In genomic region chr2:41932241-41933034, GRCh38 we compare ENCODE assay signal across 11 cellular contexts.
DNase-seq lines count a peak whose midpoint lies in the region; ATAC-seq and TF ChIP-seq lines count a peak whose summit lies in the region.
"Had no signal": no experiment of that assay in that cellular context is flagged by ENCODE, and none has a peak within 500 bp of the region (broad histone marks: within the 10 kb centered on the region; RNA-seq: fewer than 3 reads in every experiment).

No MANE protein-coding gene starts in this region.

- peak overlapping the region; percentile 1; the same call in 1 of the 2 replicates for H3K9ac ChIP-seq in IMR-90 (ENCODE audit: low read depth, low read length)
- no peak overlapping the region for H3K9ac ChIP-seq in stomach smooth muscle (ENCODE audit: low read length in 2 of 2)

- H2BK20ac ChIP-seq in IMR-90 (ENCODE audit: low read depth, low read length), result peak overlapping the region; percentile 61

- ATAC-seq in IMR-90 (ENCODE audit: low read depth), result peak; percentile 42
- no peak for ATAC-seq in GM18858 (IDR thresholded peaks at IDR 0.05; ENCODE audit: unreplicated experiment)
- ATAC-seq: activated T-cell treated with anti-CD3 and anti-CD28 coated beads, Interleukin-2, amount 50 U/mL, for 72 hours had no signal

- peak; percentile 93 for DNase-seq in IMR-90
- no peak for DNase-seq in chondrocyte (ENCODE audit: low spot score)
- DNase-seq in lower leg skin (ENCODE audit: low spot score in 2 of 2), result peak; percentile 68 to 91
- DNase-seq in NCI-H1930 (lab: John Stamatoyannopoulos, UW), result no peak
- no peak for DNase-seq in posterior cingulate gyrus
- DNase-seq in GOT3 (lab: John Stamatoyannopoulos, UW), result no peak
- DNase-seq: activated T-cell treated with anti-CD3 and anti-CD28 coated beads, Interleukin-2, amount 50 U/mL, for 72 hours; NCI-H510A had no signal

- H3K27me3 Mint-ChIP-seq in chondrocyte (ENCODE audit: low read depth), result no peaks in the 10 kb centered on the region

- H4K20me1 ChIP-seq in IMR-90 (ENCODE audit: insufficient read depth, low read length), result no peaks in the 10 kb centered on the region

- H3K23ac ChIP-seq in IMR-90 (ENCODE audit: low read depth, low read length), result 0 out of 2 replicates have a peak overlapping the region, but pooled peaks have one; percentile 32

- peak overlapping the region; percentile 44; the same call in 1 of the 2 replicates for H2AK5ac ChIP-seq in IMR-90 (ENCODE audit: low read depth, low read length)

- peak overlapping the region; percentile 94 for H3K27ac Mint-ChIP-seq in chondrocyte (ENCODE audit: unreplicated experiment)
- H3K27ac Mint-ChIP-seq: activated T-cell treated with anti-CD3 and anti-CD28 coated beads, Interleukin-2, amount 50 U/mL, for 72 hours had no signal

- peaks cover 14% of the 10 kb centered on the region for H3K9me1 ChIP-seq in IMR-90 (ENCODE audit: insufficient read depth, low read length)

- no TSS peak for BruUV-seq in IMR-90 (replicated peaks; lab: Mats Ljungman, UMichigan)

- in situ Hi-C loops in IMR-90 (cut with MboI; ENCODE audit: low sequenced_read_pairs), result no loop called here

- no peaks in the 10 kb centered on the region for H3K9me3 ChIP-seq in IMR-90 (ENCODE audit: control insufficient read depth, insufficient read depth, low read length)
- no peaks in the 10 kb centered on the region for H3K9me3 ChIP-seq in stomach smooth muscle (ENCODE audit: control insufficient read depth in 2 of 2, low read length in 2 of 2)

- H4K8ac ChIP-seq in IMR-90 (ENCODE audit: low read depth in 2 of 2, low read length in 2 of 2), result peak overlapping the region; percentile 7 to 29; a peak in 2 of 4 replicates

- H2BK15ac ChIP-seq in IMR-90 (ENCODE audit: low read depth, low read length), result peak overlapping the region; percentile 57; the same call in 2 of the 3 replicates

- H3K9me3 Mint-ChIP-seq in chondrocyte (ENCODE audit: low read depth), result no peaks in the 10 kb centered on the region
- H3K9me3 Mint-ChIP-seq: activated T-cell treated with anti-CD3 and anti-CD28 coated beads, Interleukin-2, amount 50 U/mL, for 72 hours; neural crest cell had no signal

- peak overlapping the region; percentile 59 for H2AFZ ChIP-seq in IMR-90 (replicated peaks; ENCODE audit: low read length, poor library complexity)

- POLR2A ChIA-PET in IMR-90 (lab: Charles Lee; ENCODE audit: unreplicated experiment), result interaction anchor here (0.6 kb wide), 1 partner anchor 115 kb away, joined by 5 read pairs; the partner anchor contains the start of gene PKDCC

- no peak for TF ChIP-seq POLR2A in IMR-90 (IDR thresholded peaks at IDR 0.05; ENCODE audit: low read depth, low read length)
- TF ChIP-seq POLR2A in lower leg skin (IDR thresholded peaks at IDR 0.05), result no peak

- H3K4me3 ChIP-seq in IMR-90 (ENCODE audit: insufficient read depth, low read depth, low read length) (no peak overlapping the region), lower leg skin (ENCODE audit: low read depth, poor library complexity, severe bottlenecking) (no peak overlapping the region), stomach smooth muscle (ENCODE audit: low read length in 2 of 2) (peak overlapping the region in 1 of 2 donors; percentile 40)

- H3K4me2 ChIP-seq in IMR-90 (ENCODE audit: low read depth, low read length), result peak overlapping the region; percentile 18

- H3K4me3 Mint-ChIP-seq in chondrocyte (ENCODE audit: unreplicated experiment), result peak overlapping the region; percentile 59
- H3K4me3 Mint-ChIP-seq: activated T-cell treated with anti-CD3 and anti-CD28 coated beads, Interleukin-2, amount 50 U/mL, for 72 hours; neural crest cell had no signal

- peak overlapping the region; percentile 90 for H2BK120ac ChIP-seq in IMR-90 (ENCODE audit: low read depth, low read length)

- CTCF ChIA-PET in IMR-90 (lab: Yijun Ruan, JAX), result no interaction called here

- H3K79me1 ChIP-seq in IMR-90 (ENCODE audit: low read depth in 1 of 2, low read length in 2 of 2), result no peaks in the 10 kb centered on the region

- peaks cover 92% of the 10 kb centered on the region for H3K4me1 Mint-ChIP-seq in chondrocyte (ENCODE audit: low read depth)

- H3K18ac ChIP-seq in IMR-90 (ENCODE audit: low read depth, low read length), result peak overlapping the region; percentile 61

- H3K36me3 ChIP-seq in IMR-90 (ENCODE audit: control insufficient read depth, insufficient read depth, low read length) (no peaks in the 10 kb centered on the region), stomach smooth muscle (ENCODE audit: control insufficient read depth in 2 of 2, insufficient read depth in 2 of 2, low read length in 2 of 2) (no peaks in the 10 kb centered on the region)

- H3K4ac ChIP-seq in IMR-90 (ENCODE audit: low read depth, low read length), result peak overlapping the region; percentile 49

- WGBS in IMR-90 (ENCODE audit: extremely low coverage in 2 of 2, insufficient read length in 1 of 2), 2 experiments, result no CpG with 5 or more reads among the region's 17 CpGs
- WGBS in lower leg skin, 2 donors, result 35 to 62% methylated on average over 17 of the region's 17 CpGs

- H3K4me1 ChIP-seq in IMR-90 (ENCODE audit: control insufficient read depth, insufficient read depth, low read length), result peaks cover 32% of the 10 kb centered on the region
- H3K4me1 ChIP-seq in stomach smooth muscle (ENCODE audit: control insufficient read depth, insufficient read depth, low read length), result peaks cover 34% of the 10 kb centered on the region

- H2BK5ac ChIP-seq in IMR-90 (ENCODE audit: low read depth, low read length, poor library complexity, severe bottlenecking), result no peak overlapping the region

- no peak overlapping the region for H3K56ac ChIP-seq in IMR-90 (ENCODE audit: extremely low read depth, insufficient read depth, low read length)

- peak; percentile 32 for TF ChIP-seq RAD21 in IMR-90 (IDR thresholded peaks at IDR 0.05; ENCODE audit: low read length)

- H3K27ac ChIP-seq in IMR-90 (ENCODE audit: insufficient read depth, low read length) (peak overlapping the region; percentile 79; the same call in 1 of the 2 replicates), stomach smooth muscle (ENCODE audit: low read length) (peak overlapping the region; percentile 37)

- H3K36me3 Mint-ChIP-seq in chondrocyte (ENCODE audit: low read depth), result no peaks in the 10 kb centered on the region

- H2AK9ac ChIP-seq in IMR-90 (replicated peaks; ENCODE audit: low read depth, low read length, poor library complexity), result peak overlapping the region; percentile 12

- H4K91ac ChIP-seq in IMR-90 (ENCODE audit: insufficient read depth, low read depth, low read length), result peak overlapping the region; percentile 36

- TF ChIP-seq CTCF in IMR-90 (conservative IDR thresholded peaks at IDR 0.05; ENCODE audit: low read depth, low read length) (0 out of 2 replicates have a peak, but pooled peaks have one; percentile 16), chondrocyte (IDR thresholded peaks at IDR 0.05) (no peak), lower leg skin (IDR thresholded peaks at IDR 0.05) (no peak)

- H3K14ac ChIP-seq in IMR-90 (replicated peaks; ENCODE audit: low read depth, low read length), result peak overlapping the region; percentile 10; the same call in 1 of the 2 replicates

- no peaks in the 10 kb centered on the region for H3K27me3 ChIP-seq in IMR-90 (ENCODE audit: control insufficient read depth, insufficient read depth, low read length)
- no peaks in the 10 kb centered on the region for H3K27me3 ChIP-seq in stomach smooth muscle (ENCODE audit: control insufficient read depth in 1 of 2, insufficient read depth in 2 of 2, low read length in 2 of 2)

- dilution Hi-C loops in IMR-90 (cut with HindIII; ENCODE audit: low sequenced_read_pairs, unreplicated experiment), result no loop called here

- peak overlapping the region; percentile 58; the same call in 1 of the 2 replicates for H4K5ac ChIP-seq in IMR-90 (ENCODE audit: low read depth, low read length)

- intact Hi-C loops in IMR-90 (cut with micrococcal nuclease) (loop anchor here (2.0 to 5.0 kb wide), 2 partner anchors 60 to 150 kb away; no protein-coding TSS in a partner anchor), lower leg skin (cut with DNase I; ENCODE audit: low total_unique reads) (no loop called here), posterior cingulate gyrus (cut with DNase I) (no loop called here)

TF ChIP-seq in IMR-90, 13 proteins besides CTCF, POLR2A, EP300 and RAD21:
- TF ChIP-seq MAZ (IDR thresholded peaks at IDR 0.05; ENCODE audit: borderline replicate concordance, low read depth, low read length) (peak; percentile 74), CHD1 (IDR thresholded peaks at IDR 0.05; ENCODE audit: low read depth, low read length) (no peak), FOS (IDR thresholded peaks at IDR 0.05; ENCODE audit: low read depth, low read length) (peak; percentile 53), RCOR1 (IDR thresholded peaks at IDR 0.05; ENCODE audit: insufficient replicate concordance, low read length) (no peak), NFE2L2 (IDR thresholded peaks at IDR 0.05; ENCODE audit: low read depth, low read length) (no peak), CEBPB (IDR thresholded peaks at IDR 0.05; ENCODE audit: low read depth, low read length) (no peak), RFX5 (IDR thresholded peaks at IDR 0.05; ENCODE audit: low read depth, low read length) (no peak), SMC3 (IDR thresholded peaks at IDR 0.05; ENCODE audit: low read depth, low read length) (no peak), ELK1 (IDR thresholded peaks at IDR 0.05; ENCODE audit: borderline replicate concordance, low read depth, low read length) (no peak), MAFK (IDR thresholded peaks at IDR 0.05; ENCODE audit: low read depth, low read length) (peak; percentile 49; the same call in 1 of the 2 replicates), MXI1 (IDR thresholded peaks at IDR 0.05; ENCODE audit: borderline replicate concordance, low read depth, low read length) (no peak), BHLHE40 (IDR thresholded peaks at IDR 0.05; ENCODE audit: low read depth, low read length) (no peak)
- TF ChIP-seq, protein P1, sequence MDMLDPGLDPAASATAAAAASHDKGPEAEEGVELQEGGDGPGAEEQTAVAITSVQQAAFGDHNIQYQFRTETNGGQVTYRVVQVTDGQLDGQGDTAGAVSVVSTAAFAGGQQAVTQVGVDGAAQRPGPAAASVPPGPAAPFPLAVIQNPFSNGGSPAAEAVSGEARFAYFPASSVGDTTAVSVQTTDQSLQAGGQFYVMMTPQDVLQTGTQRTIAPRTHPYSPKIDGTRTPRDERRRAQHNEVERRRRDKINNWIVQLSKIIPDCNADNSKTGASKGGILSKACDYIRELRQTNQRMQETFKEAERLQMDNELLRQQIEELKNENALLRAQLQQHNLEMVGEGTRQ (IDR thresholded peaks at IDR 0.05; ENCODE audit: low read depth, low read length), result no peak

Comparison
In these comparisons a context has a peak if more than half of its experiments do, and no peak if none do; other contexts are left out.
1. DNase-seq: peak in IMR-90 (single experiment) and lower leg skin (2 of 2); none in chondrocyte (single experiment), NCI-H1930 (0 of 2), posterior cingulate gyrus (0 of 10) and GOT3 (single experiment).